Comparison of ENCODE assay signal across 8 cellular contexts in genomic region chr6:42452171-42453026, GRCh38. TPM values are rescaled to one million over a fixed set of nuclear protein-coding genes. Genes with fewer than 3 reads are reported as not detected.
DNase-seq lines count a peak whose midpoint lies in the region; ATAC-seq and TF ChIP-seq lines count a peak whose summit lies in the region.

No MANE protein-coding gene starts in this region.

- H3K9me3 ChIP-seq in esophagus (ENCODE audit: control insufficient read depth in 2 of 2, insufficient read depth in 1 of 2, low read depth in 1 of 2, low read length in 1 of 2) (no peaks in the 10 kb centered on the region), mucosa of stomach (ENCODE audit: control insufficient read depth, low read length) (no peaks in the 10 kb centered on the region), testis (no peaks in the 10 kb centered on the region)

- WGBS in esophagus, 2 donors: 0 to 1% methylated on average over 64 to 78 of the region's 78 CpGs
- WGBS in testis, 2 donors: 0% methylated on average over 48 to 62 of the region's 78 CpGs

- peak overlapping the region; percentile 93 for H3K27ac Mint-ChIP-seq in activated T-cell treated with anti-CD3 and anti-CD28 coated beads, Interleukin-2, amount 50 U/mL, for 24 hours

- ATAC-seq in GM19025 (IDR thresholded peaks at IDR 0.05; ENCODE audit: low read depth, unreplicated experiment) (peak; percentile 46), HG03565 (IDR thresholded peaks at IDR 0.05; ENCODE audit: unreplicated experiment) (peak; percentile 16)

- DNase-seq in AG20443 (ENCODE audit: low spot score) (peak; percentile 72), NOMO-1 treated with dmso at 0.1 percent for 144 hours (lab: John Stamatoyannopoulos, UW; ENCODE audit: unreplicated experiment) (peak; percentile 87), testis (peak; percentile 84)
- peak; percentile 82 for DNase-seq in activated T-cell treated with anti-CD3 and anti-CD28 coated beads, Interleukin-2, amount 50 U/mL, for 24 hours

- no peak for TF ChIP-seq CTCF in testis (IDR thresholded peaks at IDR 0.05)

- H3K9me3 Mint-ChIP-seq in activated T-cell treated with anti-CD3 and anti-CD28 coated beads, Interleukin-2, amount 50 U/mL, for 24 hours: no peaks in the 10 kb centered on the region

- no peaks in the 10 kb centered on the region for H3K27me3 ChIP-seq in esophagus (ENCODE audit: control insufficient read depth in 1 of 2, insufficient read depth in 2 of 2, low read length in 2 of 2)
- H3K27me3 ChIP-seq in mucosa of stomach (ENCODE audit: control insufficient read depth, insufficient read depth, low read length): no peaks in the 10 kb centered on the region
- H3K27me3 ChIP-seq in testis: no peaks in the 10 kb centered on the region

- peaks cover 0 to 3% of the 10 kb centered on the region in 2 donors for H3K4me1 ChIP-seq in esophagus (ENCODE audit: control insufficient read depth in 2 of 2, insufficient read depth in 2 of 2, low read length in 1 of 2)
- peaks cover 29% of the 10 kb centered on the region for H3K4me1 ChIP-seq in mucosa of stomach (ENCODE audit: control insufficient read depth, insufficient read depth, low read length)
- peaks cover 14% of the 10 kb centered on the region for H3K4me1 ChIP-seq in testis

- no peaks in the 10 kb centered on the region for H3K36me3 ChIP-seq in esophagus (ENCODE audit: control insufficient read depth in 2 of 2, insufficient read depth in 2 of 2, low read length in 1 of 2)
- H3K36me3 ChIP-seq in mucosa of stomach (ENCODE audit: control insufficient read depth, insufficient read depth, low read length): no peaks in the 10 kb centered on the region
- no peaks in the 10 kb centered on the region for H3K36me3 ChIP-seq in testis (ENCODE audit: low read depth, missing control alignments)

- peak overlapping the region; percentile 96 for H3K4me3 Mint-ChIP-seq in activated T-cell treated with anti-CD3 and anti-CD28 coated beads, Interleukin-2, amount 50 U/mL, for 24 hours

- H3K27ac ChIP-seq in esophagus (ENCODE audit: low read depth in 2 of 2, low read length in 1 of 2): peak overlapping the region; percentile 88 to 97
- H3K27ac ChIP-seq in testis: peak overlapping the region; percentile 78 to 83

- peaks cover 47% of the 10 kb centered on the region for H3K4me1 Mint-ChIP-seq in activated T-cell treated with anti-CD3 and anti-CD28 coated beads, Interleukin-2, amount 50 U/mL, for 24 hours (ENCODE audit: low read depth)

- intact Hi-C loops in testis (cut with DNase I; ENCODE audit: low total_unique reads): no loop called here

- H3K9ac ChIP-seq in mucosa of stomach (ENCODE audit: low read length): peak overlapping the region; percentile 79

- H3K27me3 Mint-ChIP-seq in activated T-cell treated with anti-CD3 and anti-CD28 coated beads, Interleukin-2, amount 50 U/mL, for 24 hours: peaks cover 10% of the 10 kb centered on the region

- no peak for TF ChIP-seq POLR2A in testis (IDR thresholded peaks at IDR 0.05)

- H3K36me3 Mint-ChIP-seq in activated T-cell treated with anti-CD3 and anti-CD28 coated beads, Interleukin-2, amount 50 U/mL, for 24 hours (ENCODE audit: low read depth): peaks cover 39% of the 10 kb centered on the region

- H3K4me3 ChIP-seq in esophagus (ENCODE audit: low read depth in 1 of 2, low read length in 2 of 2) (peak overlapping the region; percentile 73 to 87), mucosa of stomach (ENCODE audit: low read length) (peak overlapping the region; percentile 81), testis (peak overlapping the region; percentile 77 to 94)

RNA-seq across cellular contexts. Expression of gene TRERF1, which starts 0.7 kb away (rescaled TPM):
- polyA plus RNA-seq in esophagus (1 to 10 TPM; 4.6 to 8.1 TPM), testis (ENCODE audit: insufficient read depth, low read depth, low replicate concordance) (13.7 TPM)
- 10 to 100 TPM; 40.4 to 49.1 TPM for total RNA-seq in testis

Comparison
In these comparisons a context has a peak if more than half of its experiments do, and no peak if none do; other contexts are left out.
1. Peak in every context shown above with its lines: DNase-seq, ATAC-seq, H3K4me3 ChIP-seq and H3K27ac ChIP-seq.